Comparison of ENCODE assay signal across 14 cellular contexts in the genomic region with DNA sequence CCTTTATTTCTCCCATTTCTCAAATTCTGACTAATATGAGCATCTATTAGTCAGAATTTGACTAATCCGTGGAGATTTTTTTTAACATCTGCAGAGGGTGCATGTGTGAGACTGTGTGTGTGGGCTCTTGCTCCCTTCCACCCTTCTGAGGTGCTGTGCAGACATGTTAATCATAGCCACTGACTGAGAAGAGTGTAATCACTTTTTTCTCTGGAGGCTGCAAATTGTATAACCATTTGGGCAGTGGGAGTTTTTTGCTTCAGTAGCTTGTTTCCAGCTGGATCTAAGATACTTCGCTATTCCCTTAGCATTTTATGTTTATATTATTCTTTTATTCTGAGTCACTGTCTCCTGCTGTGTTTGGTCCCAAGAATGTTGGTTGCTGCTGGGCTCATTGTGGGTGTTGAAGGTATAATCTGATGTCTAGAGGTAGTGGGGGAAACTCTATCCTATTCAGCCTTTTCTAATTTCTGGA.
A peak's percentile ranks its signal among the peaks of the same experiment; 100 is the strongest.
DNase-seq lines count a peak whose midpoint lies in the region; ATAC-seq and TF ChIP-seq lines count a peak whose summit lies in the region.
"Had no signal": no experiment of that assay in that cellular context is flagged by ENCODE, and none has a peak within 500 bp of the region (broad histone marks: within the 10 kb centered on the region; RNA-seq: fewer than 3 reads in every experiment).

No MANE protein-coding gene starts in this region.

- peak; percentile 22 for DNase-seq in Ammon's horn (ENCODE audit: low spot score)
- peak; percentile 79 for DNase-seq in astrocyte of the cerebellum (ENCODE audit: low read depth)
- DNase-seq in kidney glomerular epithelial cell (lab: John Stamatoyannopoulos, UW), result peak; percentile 96
- no peak for DNase-seq in stimulated activated CD4-positive, alpha-beta T cell treated with anti-CD3 and anti-CD28 coated beads, Interleukin-12 subunit alpha, Interleukin-12 subunit beta, amount 100 ng/mL, for 4 hours
- DNase-seq in middle frontal gyrus (ENCODE audit: extremely low spot score, low spot score), result no peak
- DNase-seq in NCI-H748 treated with DMSO at 0.1 percent for 48 hours (lab: John Stamatoyannopoulos, UW), result no peak
- DNase-seq: activated CD8-positive, alpha-beta memory T cell treated with anti-CD3 and anti-CD28 coated beads, Interleukin-2, amount 50 U/mL, for 4 hours; KBM-7; NCI-H524 treated with DMSO at 0.1 percent for 48 hours; stimulated activated CD4-positive, alpha-beta T cell treated with anti-CD3 and anti-CD28 coated beads, Interleukin-2, amount 100 ng/mL, for 48 hours had no signal

- peak; percentile 43 for ATAC-seq in HG02798 (IDR thresholded peaks at IDR 0.05; ENCODE audit: poor library complexity, unreplicated experiment)
- no peak for ATAC-seq in HG02678 (IDR thresholded peaks at IDR 0.05; ENCODE audit: unreplicated experiment)

- no peak for TF ChIP-seq CTCF in astrocyte of the cerebellum (IDR thresholded peaks at IDR 0.05; ENCODE audit: low read depth, low read length, missing control alignments)

- no peak overlapping the region for H3K4me3 ChIP-seq in astrocyte of the cerebellum (ENCODE audit: low read depth, low read length)
- H3K4me3 ChIP-seq: cardiac muscle cell, thoracic aorta had no signal

- in situ Hi-C loops in astrocyte of the cerebellum (cut with HindIII; ENCODE audit: low sequenced_read_pairs), result no loop called here

Comparison
In these comparisons a context has a peak if more than half of its experiments do, and no peak if none do; other contexts are left out.
1. DNase-seq: peak in Ammon's horn (single experiment), astrocyte of the cerebellum (single experiment) and kidney glomerular epithelial cell (single experiment); none in stimulated activated CD4-positive, alpha-beta T cell treated with anti-CD3 and anti-CD28 coated beads, Interleukin-12 subunit alpha, Interleukin-12 subunit beta, amount 100 ng/mL, for 4 hours (single experiment), middle frontal gyrus (single experiment) and NCI-H748 treated with DMSO at 0.1 percent for 48 hours (single experiment).